ENCODE assay signal across 20 cellular contexts in the genomic region with DNA sequence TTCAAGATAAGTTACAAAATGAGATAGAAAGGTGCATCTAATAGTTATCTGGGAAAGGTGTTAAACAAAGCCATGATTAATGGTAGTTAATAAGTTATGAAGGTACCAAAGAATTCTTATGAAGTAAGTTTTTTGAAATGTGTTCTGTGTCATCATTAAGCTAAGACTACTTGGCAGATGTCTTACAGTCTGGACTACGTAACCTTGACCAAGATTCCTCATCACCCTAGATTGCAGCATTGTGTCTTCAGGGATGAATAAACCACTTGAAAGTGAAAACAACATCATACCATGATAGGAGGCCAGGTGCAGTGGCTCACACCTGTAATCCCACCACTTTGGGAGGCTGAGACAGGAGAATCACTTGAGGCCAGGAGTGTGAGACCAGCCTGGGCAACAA. TPM values are rescaled to one million over a fixed set of nuclear protein-coding genes. Genes with fewer than 3 reads are reported as not detected.
DNase-seq lines count a peak whose midpoint lies in the region; ATAC-seq and TF ChIP-seq lines count a peak whose summit lies in the region.
"Had no signal": no experiment of that assay in that cellular context is flagged by ENCODE, and none has a peak within 500 bp of the region (broad histone marks: within the 10 kb centered on the region; RNA-seq: fewer than 3 reads in every experiment).

No MANE protein-coding gene starts in this region.

- H3K27ac ChIP-seq in GM23248, result no peak overlapping the region
- H3K27ac ChIP-seq: A549 had no signal

- H3K36me3 ChIP-seq in GM23248 (ENCODE audit: low read depth), result no peaks in the 10 kb centered on the region
- H3K36me3 ChIP-seq: HAP-1 had no signal

- no peaks in the 10 kb centered on the region for H3K4me1 ChIP-seq in GM23248 (ENCODE audit: insufficient read depth)
- H3K4me1 ChIP-seq: A549, HAP-1 had no signal

- 74 to 83% methylated on average over 1 of the region's 1 CpG for WGBS in GM23248 (ENCODE audit: low coverage in 1 of 2, low lambda C conversion rate in 2 of 2, missing lambda C conversion rate in 2 of 2), 2 experiments

- no peak for ATAC-seq in activated CD8-positive, alpha-beta T cell treated with anti-CD3 and anti-CD28 coated beads, Interleukin-2, amount 10 ng/mL, durations not matched to agents 7 days and 5 days
- ATAC-seq in activated CD8-positive, alpha-beta T cell treated with anti-CD3 and anti-CD28 coated beads for 36 hours, result no peak
- ATAC-seq: A549; CD8-positive, alpha-beta T cell; GM12878 had no signal

- POLR2A ChIA-PET in activated CD8-positive, alpha-beta T cell treated with anti-CD3 and anti-CD28 coated beads, Interleukin-2, amount 10 ng/mL, durations not matched to agents 7 days and 5 days (lab: Charles Lee), result no interaction called here
- POLR2A ChIA-PET in activated CD8-positive, alpha-beta T cell treated with anti-CD3 and anti-CD28 coated beads for 36 hours (lab: Charles Lee), result interaction anchor here (0.7 kb wide), 1 partner anchor 8 kb away, joined by 3 read pairs; no protein-coding TSS in a partner anchor

- H3K4me3 ChIP-seq in GM23248, result no peak overlapping the region
- H3K4me3 ChIP-seq: A549, GM12878, HAP-1 had no signal

- H3K4me1 Mint-ChIP-seq in activated CD8-positive, alpha-beta T cell treated with anti-CD3 and anti-CD28 coated beads, Interleukin-2, amount 10 ng/mL, durations not matched to agents 7 days and 5 days (ENCODE audit: low read depth), result no peaks in the 10 kb centered on the region
- H3K4me1 Mint-ChIP-seq in activated CD8-positive, alpha-beta T cell treated with anti-CD3 and anti-CD28 coated beads for 36 hours (ENCODE audit: low read depth), result no peaks in the 10 kb centered on the region

- H3K27me3 Mint-ChIP-seq in activated CD8-positive, alpha-beta T cell treated with anti-CD3 and anti-CD28 coated beads, Interleukin-2, amount 10 ng/mL, durations not matched to agents 7 days and 5 days (ENCODE audit: low read depth), result peaks cover 11% of the 10 kb centered on the region
- no peaks in the 10 kb centered on the region for H3K27me3 Mint-ChIP-seq in activated CD8-positive, alpha-beta T cell treated with anti-CD3 and anti-CD28 coated beads for 36 hours

- no peak overlapping the region for H3K4me2 ChIP-seq in GM23248 (ENCODE audit: unreplicated experiment)
- H3K4me2 ChIP-seq: A549 had no signal

- intact Hi-C loops in activated CD8-positive, alpha-beta T cell treated with anti-CD3 and anti-CD28 coated beads for 36 hours (cut with micrococcal nuclease), result no loop called here

- no peak overlapping the region for H3K9ac ChIP-seq in GM23248

- no peak for TF ChIP-seq CTCF in activated CD8-positive, alpha-beta T cell treated with anti-CD3 and anti-CD28 coated beads for 36 hours (IDR thresholded peaks at IDR 0.05)

- CTCF ChIA-PET in activated CD8-positive, alpha-beta T cell treated with anti-CD3 and anti-CD28 coated beads, Interleukin-2, amount 10 ng/mL, durations not matched to agents 7 days and 5 days (lab: Charles Lee), result no interaction called here
- CTCF ChIA-PET in activated CD8-positive, alpha-beta T cell treated with anti-CD3 and anti-CD28 coated beads for 36 hours (lab: Charles Lee), result interaction anchor here (1.7 kb wide), 1 partner anchor 10 kb away, joined by 9 read pairs; no protein-coding TSS in a partner anchor

- no peak overlapping the region for H3K27ac Mint-ChIP-seq in activated CD8-positive, alpha-beta T cell treated with anti-CD3 and anti-CD28 coated beads, Interleukin-2, amount 10 ng/mL, durations not matched to agents 7 days and 5 days
- no peak overlapping the region for H3K27ac Mint-ChIP-seq in activated CD8-positive, alpha-beta T cell treated with anti-CD3 and anti-CD28 coated beads for 36 hours
- H3K27ac Mint-ChIP-seq: CD8-positive, alpha-beta T cell; HFFc6 had no signal

- in situ Hi-C loops in GM23248 (cut with MboI), result no loop called here

- no peaks in the 10 kb centered on the region for H3K27me3 ChIP-seq in GM23248 (replicated peaks; ENCODE audit: insufficient read depth)

- H4K20me1 ChIP-seq in GM23248 (ENCODE audit: insufficient read depth), result no peaks in the 10 kb centered on the region

- H3K36me3 Mint-ChIP-seq in activated CD8-positive, alpha-beta T cell treated with anti-CD3 and anti-CD28 coated beads, Interleukin-2, amount 10 ng/mL, durations not matched to agents 7 days and 5 days (ENCODE audit: low read depth), result no peaks in the 10 kb centered on the region
- H3K36me3 Mint-ChIP-seq in activated CD8-positive, alpha-beta T cell treated with anti-CD3 and anti-CD28 coated beads for 36 hours (ENCODE audit: low read depth), result no peaks in the 10 kb centered on the region
- H3K36me3 Mint-ChIP-seq: CD8-positive, alpha-beta T cell had no signal

- no peaks in the 10 kb centered on the region for H3K9me2 ChIP-seq in GM23248 (ENCODE audit: insufficient read depth)

- no peaks in the 10 kb centered on the region for H3F3A ChIP-seq in GM23248 (ENCODE audit: insufficient read depth)

- no peak overlapping the region for H3K4me3 Mint-ChIP-seq in activated CD8-positive, alpha-beta T cell treated with anti-CD3 and anti-CD28 coated beads, Interleukin-2, amount 10 ng/mL, durations not matched to agents 7 days and 5 days
- H3K4me3 Mint-ChIP-seq in activated CD8-positive, alpha-beta T cell treated with anti-CD3 and anti-CD28 coated beads for 36 hours, result no peak overlapping the region
- H3K4me3 Mint-ChIP-seq: CD8-positive, alpha-beta T cell; HFFc6 had no signal

- no peaks in the 10 kb centered on the region for H3K9me3 Mint-ChIP-seq in activated CD8-positive, alpha-beta T cell treated with anti-CD3 and anti-CD28 coated beads, Interleukin-2, amount 10 ng/mL, durations not matched to agents 7 days and 5 days (ENCODE audit: insufficient read depth)
- no peaks in the 10 kb centered on the region for H3K9me3 Mint-ChIP-seq in activated CD8-positive, alpha-beta T cell treated with anti-CD3 and anti-CD28 coated beads for 36 hours
- H3K9me3 Mint-ChIP-seq: CD8-positive, alpha-beta T cell; HFFc6 had no signal

- H2AFZ ChIP-seq in GM23248, result no peak overlapping the region

- H3K79me2 ChIP-seq in GM23248 (ENCODE audit: insufficient read depth), result no peaks in the 10 kb centered on the region

- H3K9me3 ChIP-seq in GM23248 (ENCODE audit: low read depth), result no peaks in the 10 kb centered on the region
- H3K9me3 ChIP-seq: A549, HAP-1 had no signal

- DNase-seq in GM23248 (peak; percentile 47), amniotic epithelial cell (ENCODE audit: low read depth) (peak; percentile 84), iris pigment epithelial cell (ENCODE audit: low read depth) (peak; percentile 25), NCI-H69 (lab: John Stamatoyannopoulos, UW) (no peak), NOMO-1 treated with dmso at 0.1 percent for 144 hours (lab: John Stamatoyannopoulos, UW; ENCODE audit: unreplicated experiment) (no peak)
- no peak for DNase-seq in activated CD8-positive, alpha-beta T cell treated with anti-CD3 and anti-CD28 coated beads, Interleukin-2, amount 10 ng/mL, durations not matched to agents 7 days and 5 days
- DNase-seq in activated CD8-positive, alpha-beta T cell treated with anti-CD3 and anti-CD28 coated beads for 36 hours, result no peak
- DNase-seq: 8988T; ACHN; C1 segment of cervical spinal cord; CD8-positive, alpha-beta T cell; DMS 273 treated with DMSO at 0.1 percent for 48 hours; DMS79; EL; GDM1; GOT3; HFFc6 had no signal

RNA-seq across cellular contexts. Expression of a gene that starts 48.2 kb away (rescaled TPM):
- 19.1 and 39.6 TPM in 2 replicates for total RNA-seq in GM23248 (2014; rRNA removed; shearing (Covaris generic))
- polyA plus RNA-seq in GM23248 (2016; fragmentation: Nextera tagmentation; extraction: Ambion mirVana), result 62.7 and 63.7 TPM in 2 replicates
- 10 to 100 TPM; 31.2 to 37.1 TPM for total RNA-seq in activated CD8-positive, alpha-beta T cell treated with anti-CD3 and anti-CD28 coated beads, Interleukin-2, amount 10 ng/mL, durations not matched to agents 7 days and 5 days
- 10 to 100 TPM; 48.7 to 51.5 TPM for total RNA-seq in activated CD8-positive, alpha-beta T cell treated with anti-CD3 and anti-CD28 coated beads for 36 hours

RNA-seq across cellular contexts. Expression of a gene that starts 53.0 kb away (rescaled TPM):
- 1.6 and 2.1 TPM in 2 replicates for total RNA-seq in GM23248 (2014; rRNA removed; shearing (Covaris generic))
- polyA plus RNA-seq in GM23248 (2016; fragmentation: Nextera tagmentation; extraction: Ambion mirVana), result 0.95 and 1.1 TPM in 2 replicates
- total RNA-seq in activated CD8-positive, alpha-beta T cell treated with anti-CD3 and anti-CD28 coated beads, Interleukin-2, amount 10 ng/mL, durations not matched to agents 7 days and 5 days, result under 1 TPM; 0.13 to 0.23 TPM
- total RNA-seq in activated CD8-positive, alpha-beta T cell treated with anti-CD3 and anti-CD28 coated beads for 36 hours, result 1 to 10 TPM in 1 of 2 experiments, under 1 TPM in 1; 0.83 to 1.2 TPM
- total RNA-seq: CD8-positive, alpha-beta T cell; GM12878 had no signal

Comparison
In these comparisons a context has a peak if more than half of its experiments do, and no peak if none do; other contexts are left out.
1. DNase-seq: peak in GM23248 (single experiment), amniotic epithelial cell (single experiment) and iris pigment epithelial cell (single experiment); none in NCI-H69 (single experiment), activated CD8-positive, alpha-beta T cell treated with anti-CD3 and anti-CD28 coated beads, Interleukin-2, amount 10 ng/mL, durations not matched to agents 7 days and 5 days (single experiment), activated CD8-positive, alpha-beta T cell treated with anti-CD3 and anti-CD28 coated beads for 36 hours (single experiment) and NOMO-1 treated with dmso at 0.1 percent for 144 hours (single experiment).